Comparison of ENCODE assay signal across 10 cellular contexts in the genomic region with DNA sequence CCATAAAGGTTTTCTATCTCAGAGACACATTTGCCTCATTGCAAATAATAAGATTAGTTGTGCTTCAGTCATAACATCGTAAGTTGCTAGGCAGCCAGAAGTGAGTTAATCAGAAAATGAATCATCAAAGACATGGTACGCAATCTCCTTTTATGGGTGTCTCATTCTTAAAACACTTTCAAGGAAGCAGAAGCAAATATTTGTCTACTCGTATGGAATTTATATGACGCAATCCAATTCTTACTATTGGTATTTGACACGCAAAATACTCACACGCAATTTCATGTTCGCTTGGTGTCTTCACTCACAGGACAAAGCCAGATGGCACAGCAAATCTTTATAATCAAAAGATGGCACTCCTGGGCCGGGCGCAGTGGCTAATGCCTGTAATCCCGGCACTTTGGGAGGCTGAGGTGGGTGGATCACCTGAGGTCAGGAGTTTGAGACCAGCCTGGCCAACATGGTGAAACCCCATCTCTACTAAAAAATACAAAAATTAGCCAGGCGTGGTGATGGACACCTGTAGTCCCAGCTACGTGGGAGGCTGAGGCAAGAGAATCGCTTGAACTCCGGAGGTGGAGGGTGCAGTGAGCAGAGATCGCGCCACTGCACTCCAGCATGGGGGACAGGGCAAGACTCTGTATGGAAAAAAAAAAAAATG. TPM values are rescaled to one million over a fixed set of nuclear protein-coding genes. Genes with fewer than 3 reads are reported as not detected.
DNase-seq lines count a peak whose midpoint lies in the region; ATAC-seq, FAIRE-seq and TF ChIP-seq lines count a peak whose summit lies in the region.
"Had no signal": no experiment of that assay in that cellular context is flagged by ENCODE, and none has a peak within 500 bp of the region (broad histone marks: within the 10 kb centered on the region; RNA-seq: fewer than 3 reads in every experiment).

No MANE protein-coding gene starts in this region.

- ATAC-seq in GM18858 (IDR thresholded peaks at IDR 0.05; ENCODE audit: unreplicated experiment) = no peak

- POLR2A ChIA-PET in HEK293T (lab: Yijun Ruan, JAX) = no interaction called here

- no peaks in the 10 kb centered on the region for H3K27me3 Mint-ChIP-seq in activated CD4-positive, alpha-beta T cell treated with anti-CD3 and anti-CD28 coated beads, Interleukin-2, amount 10 ng/mL, durations not matched to agents 24 days and 14 days

- H3K79me2 ChIP-seq in trophoblast cell (ENCODE audit: control insufficient read depth, insufficient read depth, low read length, poor library complexity) = no peaks in the 10 kb centered on the region

- no peak overlapping the region for H3K9ac ChIP-seq in trophoblast cell (ENCODE audit: low read length)

- H3K9me3 Mint-ChIP-seq in activated CD4-positive, alpha-beta T cell treated with anti-CD3 and anti-CD28 coated beads, Interleukin-2, amount 10 ng/mL, durations not matched to agents 24 days and 14 days = no peaks in the 10 kb centered on the region

- no peak overlapping the region for H3K4ac ChIP-seq in trophoblast cell (ENCODE audit: low read depth, low read length)

- CTCF ChIA-PET in HEK293T (lab: Yijun Ruan, JAX) = interaction anchor here (1.5 kb wide), 1 partner anchor 23 kb away, joined by 3 read pairs; no protein-coding TSS in a partner anchor

- H2BK120ac ChIP-seq in trophoblast cell (ENCODE audit: insufficient read depth, low read length, poor library complexity) = no peak overlapping the region

- H3K27me3 ChIP-seq in bronchial epithelial cell (ENCODE audit: control insufficient read depth, insufficient read depth, low read length) = no peaks in the 10 kb centered on the region
- H3K27me3 ChIP-seq in trophoblast cell (ENCODE audit: insufficient read depth, low read length) = no peaks in the 10 kb centered on the region

- H2AFZ ChIP-seq in trophoblast cell (ENCODE audit: insufficient read depth, low read length, poor library complexity) = no peak overlapping the region

- no peaks in the 10 kb centered on the region for H3K36me3 Mint-ChIP-seq in activated CD4-positive, alpha-beta T cell treated with anti-CD3 and anti-CD28 coated beads, Interleukin-2, amount 10 ng/mL, durations not matched to agents 24 days and 14 days (ENCODE audit: low read depth)

- no peak overlapping the region for H3K4me2 ChIP-seq in trophoblast cell (ENCODE audit: low read length)

- intact Hi-C loops in activated CD4-positive, alpha-beta T cell treated with anti-CD3 and anti-CD28 coated beads, Interleukin-2, amount 10 ng/mL, durations not matched to agents 24 days and 14 days (cut with micrococcal nuclease) = no loop called here

- H3K36me3 ChIP-seq in bronchial epithelial cell (ENCODE audit: control insufficient read depth, insufficient read depth, low read length) = no peaks in the 10 kb centered on the region
- H3K36me3 ChIP-seq in trophoblast cell (ENCODE audit: control insufficient read depth in 1 of 2, insufficient read depth in 2 of 2, low read length in 2 of 2) = no peaks in the 10 kb centered on the region

- WGBS in trophoblast cell (ENCODE audit: extremely low coverage, insufficient coverage, insufficient read length) = no CpG with 5 or more reads among the region's 16 CpGs

- H3K9me3 ChIP-seq in trophoblast cell (ENCODE audit: insufficient read depth, low read depth, low read length) = no peaks in the 10 kb centered on the region

- no peak overlapping the region for H4K91ac ChIP-seq in trophoblast cell (ENCODE audit: low read depth, low read length)

- peak overlapping the region; percentile 7 for H3K27ac Mint-ChIP-seq in activated CD4-positive, alpha-beta T cell treated with anti-CD3 and anti-CD28 coated beads, Interleukin-2, amount 10 ng/mL, durations not matched to agents 24 days and 14 days

- no peak overlapping the region for H3K14ac ChIP-seq in trophoblast cell (ENCODE audit: low read length)

- H3K27ac ChIP-seq in trophoblast cell (ENCODE audit: low read depth, low read length) = no peak overlapping the region
- H3K27ac ChIP-seq: C4-2B had no signal

- no peak overlapping the region for H3K23ac ChIP-seq in trophoblast cell (ENCODE audit: low read length)

- no peak overlapping the region for H2BK12ac ChIP-seq in trophoblast cell (ENCODE audit: low read length)

- DNase-seq in activated CD4-positive, alpha-beta T cell treated with anti-CD3 and anti-CD28 coated beads, Interleukin-2, amount 10 ng/mL, durations not matched to agents 24 days and 14 days = no peak
- no peak for DNase-seq in activated CD4-positive, alpha-beta T cell treated with anti-CD3 and anti-CD28 coated beads for 1 hour
- DNase-seq in NCI-H82 treated with DMSO at 0.1 percent for 48 hours (lab: John Stamatoyannopoulos, UW; ENCODE audit: unreplicated experiment) (peak; percentile 7), bronchial epithelial cell (ENCODE audit: low read depth) (peak; percentile 99), trophoblast cell (peak; percentile 69 to 98), HEK293T (ENCODE audit: extremely low spot score) (no peak), erythroblast (lab: John Stamatoyannopoulos, UW) (no peak)
- DNase-seq: left ventricle myocardium superior had no signal

- H3K4me1 Mint-ChIP-seq in activated CD4-positive, alpha-beta T cell treated with anti-CD3 and anti-CD28 coated beads, Interleukin-2, amount 10 ng/mL, durations not matched to agents 24 days and 14 days = peaks cover 5% of the 10 kb centered on the region

- no peak overlapping the region for H4K8ac ChIP-seq in trophoblast cell (ENCODE audit: low read depth, low read length)

- H2BK5ac ChIP-seq in trophoblast cell (ENCODE audit: low read depth, low read length, poor library complexity) = no peak overlapping the region

- TF ChIP-seq POLR2A in erythroblast (IDR thresholded peaks at IDR 0.05; ENCODE audit: low read length) = no peak

- H3K4me3 ChIP-seq in bronchial epithelial cell (ENCODE audit: low read depth, low read length) (no peak overlapping the region), trophoblast cell (ENCODE audit: low read depth, low read length) (no peak overlapping the region)

- no peak overlapping the region for H4K12ac ChIP-seq in trophoblast cell (ENCODE audit: low read depth, low read length)

- no peak for TF ChIP-seq CTCF in bronchial epithelial cell (IDR thresholded peaks at IDR 0.05; ENCODE audit: insufficient read depth, low read length, severe bottlenecking)

- H3K79me1 ChIP-seq in trophoblast cell (ENCODE audit: low read length) = no peaks in the 10 kb centered on the region

- no peak overlapping the region for H2AK5ac ChIP-seq in trophoblast cell (ENCODE audit: low read length)

- no peaks in the 10 kb centered on the region for H3K4me1 ChIP-seq in trophoblast cell (ENCODE audit: control insufficient read depth in 1 of 2, insufficient read depth in 2 of 2, low read length in 2 of 2)

- FAIRE-seq in bronchial epithelial cell (lab: Jason Lieb, UNC) = peak; percentile 47

- no peak overlapping the region for H3K4me3 Mint-ChIP-seq in activated CD4-positive, alpha-beta T cell treated with anti-CD3 and anti-CD28 coated beads, Interleukin-2, amount 10 ng/mL, durations not matched to agents 24 days and 14 days

- H3K18ac ChIP-seq in trophoblast cell (ENCODE audit: low read length) = no peak overlapping the region

TF ChIP-seq in HEK293T, 16 proteins besides CTCF, POLR2A, EP300 and RAD21:
- TF ChIP-seq LEF1 (IDR thresholded peaks at IDR 0.05; ENCODE audit: borderline replicate concordance) = no peak
- no peak for TF ChIP-seq ARNT (IDR thresholded peaks at IDR 0.05)
- TF ChIP-seq ELF4 (IDR thresholded peaks at IDR 0.05) = no peak
TF ChIP-seq in HEK293T: peak in this region for 0.

RNA-seq across cellular contexts. Expression of a gene that starts 56.4 kb away (rescaled TPM):
- total RNA-seq in activated CD4-positive, alpha-beta T cell treated with anti-CD3 and anti-CD28 coated beads, Interleukin-2, amount 10 ng/mL, durations not matched to agents 24 days and 14 days = 15.3 and 16.5 TPM in 2 replicates
- total RNA-seq in bronchial epithelial cell = 26.3 and 32.1 TPM in 2 replicates
- polyA plus RNA-seq in trophoblast cell (2013) = 6.7 and 7.1 TPM in 2 replicates

Comparison
In these comparisons a context has a peak if more than half of its experiments do, and no peak if none do; other contexts are left out.
1. DNase-seq: peak in NCI-H82 treated with DMSO at 0.1 percent for 48 hours (single experiment), bronchial epithelial cell (single experiment) and trophoblast cell (2 of 2); none in activated CD4-positive, alpha-beta T cell treated with anti-CD3 and anti-CD28 coated beads, Interleukin-2, amount 10 ng/mL, durations not matched to agents 24 days and 14 days (single experiment), activated CD4-positive, alpha-beta T cell treated with anti-CD3 and anti-CD28 coated beads for 1 hour (single experiment), HEK293T (single experiment) and erythroblast (0 of 2).